ENCODE assay signal across 8 cellular contexts in genomic region chr5:165795073-165795472, GRCh38.
"Had no signal": no experiment of that assay in that cellular context is flagged by ENCODE, and none has a peak within 500 bp of the region (broad histone marks: within the 10 kb centered on the region; RNA-seq: fewer than 3 reads in every experiment).

No MANE protein-coding gene starts in this region.

- H3K27ac ChIP-seq: GM23248 had no signal

- H3K4me3 Mint-ChIP-seq: HFFc6 had no signal

- H3K9me3 ChIP-seq: HAP-1 had no signal

- H3K36me3 ChIP-seq: HAP-1 had no signal

- H3K9ac ChIP-seq: GM23248 had no signal

- H2AFZ ChIP-seq: GM23248 had no signal

- H3K27ac Mint-ChIP-seq: HFFc6 had no signal

- DNase-seq: GM23248, GOT3, H7, HFFc6, IMR-90 had no signal

- H3K4me3 ChIP-seq: GM23248, HAP-1, K562 had no signal

- ATAC-seq: HCT116, K562 had no signal
